1 cellular context compared by ENCODE assay signal in the genomic region with DNA sequence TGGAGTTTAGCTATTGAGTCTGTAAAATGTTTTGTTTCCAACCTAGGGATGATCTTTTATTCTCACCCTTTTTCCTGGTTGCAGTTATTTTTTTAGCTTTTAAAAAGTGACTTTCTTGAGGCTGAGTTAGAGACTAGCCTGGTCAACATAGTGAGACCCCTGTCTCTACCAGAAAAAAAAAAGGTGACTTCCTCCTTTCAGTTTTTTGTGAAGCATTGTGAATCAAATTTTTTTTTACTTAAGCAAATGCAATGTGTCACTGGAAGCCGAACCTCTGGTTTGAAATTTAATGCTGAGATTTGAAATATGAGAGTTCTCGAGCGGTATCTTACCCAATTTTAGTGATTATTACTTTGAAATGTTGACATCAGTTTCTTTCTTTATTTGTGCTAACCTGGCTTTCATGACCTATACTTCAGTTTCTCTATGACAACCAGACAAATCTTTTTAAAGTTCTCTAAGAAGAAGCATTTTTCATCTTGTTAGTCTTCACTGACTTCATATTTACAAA.
TF ChIP-seq lines count a peak whose summit lies in the region.

No MANE protein-coding gene starts in this region.

TF ChIP-seq in HepG2, 621 proteins besides CTCF, POLR2A, EP300 and RAD21:
- TF ChIP-seq CBFB (CRISPR knock-in tag; IDR thresholded peaks at IDR 0.05) (no peak), ZFP36L2 (CRISPR knock-in tag; IDR thresholded peaks at IDR 0.05) (no peak), ZNF34 (CRISPR knock-in tag; IDR thresholded peaks at IDR 0.05; ENCODE audit: borderline replicate concordance) (no peak), PHF5A (CRISPR knock-in tag; IDR thresholded peaks at IDR 0.05; ENCODE audit: low read depth, unreplicated experiment) (no peak), ZNF530 (CRISPR knock-in tag; IDR thresholded peaks at IDR 0.05; ENCODE audit: low read depth) (no peak), HNRNPLL (IDR thresholded peaks at IDR 0.05; ENCODE audit: low read depth, low read length, poor library complexity, severe bottlenecking) (no peak), STAT6 (CRISPR knock-in tag; IDR thresholded peaks at IDR 0.05; ENCODE audit: borderline replicate concordance) (no peak), ZNF883 (CRISPR knock-in tag; IDR thresholded peaks at IDR 0.05; ENCODE audit: not compliant biosample characterization) (no peak), MXI1 (IDR thresholded peaks at IDR 0.05; ENCODE audit: borderline replicate concordance, low read depth, low read length) (no peak), PRMT3 (CRISPR knock-in tag; IDR thresholded peaks at IDR 0.05; ENCODE audit: borderline replicate concordance, low read depth) (no peak), ZFP1 (CRISPR knock-in tag; IDR thresholded peaks at IDR 0.05) (no peak), AGO1 (IDR thresholded peaks at IDR 0.05; ENCODE audit: low read depth, low read length, poor library complexity, severe bottlenecking) (no peak), ZNF512B (CRISPR knock-in tag; IDR thresholded peaks at IDR 0.05; ENCODE audit: borderline replicate concordance) (no peak), SYNCRIP (IDR thresholded peaks at IDR 0.05; ENCODE audit: insufficient read depth, low read depth, low read length) (no peak), ZNF343 (CRISPR knock-in tag; IDR thresholded peaks at IDR 0.05) (no peak), ZBTB21 (CRISPR knock-in tag; IDR thresholded peaks at IDR 0.05) (no peak), MAZ (IDR thresholded peaks at IDR 0.05; ENCODE audit: borderline replicate concordance, low read depth, low read length) (no peak), MAZ (CRISPR knock-in tag; IDR thresholded peaks at IDR 0.05; ENCODE audit: low read depth) (no peak), NBN (conservative IDR thresholded peaks at IDR 0.05) (no peak)
- TF ChIP-seq, protein P1, sequence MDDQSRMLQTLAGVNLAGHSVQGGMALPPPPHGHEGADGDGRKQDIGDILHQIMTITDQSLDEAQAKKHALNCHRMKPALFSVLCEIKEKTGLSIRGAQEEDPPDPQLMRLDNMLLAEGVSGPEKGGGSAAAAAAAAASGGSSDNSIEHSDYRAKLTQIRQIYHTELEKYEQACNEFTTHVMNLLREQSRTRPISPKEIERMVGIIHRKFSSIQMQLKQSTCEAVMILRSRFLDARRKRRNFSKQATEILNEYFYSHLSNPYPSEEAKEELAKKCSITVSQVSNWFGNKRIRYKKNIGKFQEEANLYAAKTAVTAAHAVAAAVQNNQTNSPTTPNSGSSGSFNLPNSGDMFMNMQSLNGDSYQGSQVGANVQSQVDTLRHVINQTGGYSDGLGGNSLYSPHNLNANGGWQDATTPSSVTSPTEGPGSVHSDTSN (CRISPR knock-in tag; IDR thresholded peaks at IDR 0.05; ENCODE audit: borderline replicate concordance): no peak
- TF ChIP-seq, protein P2, sequence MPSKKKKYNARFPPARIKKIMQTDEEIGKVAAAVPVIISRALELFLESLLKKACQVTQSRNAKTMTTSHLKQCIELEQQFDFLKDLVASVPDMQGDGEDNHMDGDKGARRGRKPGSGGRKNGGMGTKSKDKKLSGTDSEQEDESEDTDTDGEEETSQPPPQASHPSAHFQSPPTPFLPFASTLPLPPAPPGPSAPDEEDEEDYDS (CRISPR knock-in tag; IDR thresholded peaks at IDR 0.05): no peak
